In the genomic region with DNA sequence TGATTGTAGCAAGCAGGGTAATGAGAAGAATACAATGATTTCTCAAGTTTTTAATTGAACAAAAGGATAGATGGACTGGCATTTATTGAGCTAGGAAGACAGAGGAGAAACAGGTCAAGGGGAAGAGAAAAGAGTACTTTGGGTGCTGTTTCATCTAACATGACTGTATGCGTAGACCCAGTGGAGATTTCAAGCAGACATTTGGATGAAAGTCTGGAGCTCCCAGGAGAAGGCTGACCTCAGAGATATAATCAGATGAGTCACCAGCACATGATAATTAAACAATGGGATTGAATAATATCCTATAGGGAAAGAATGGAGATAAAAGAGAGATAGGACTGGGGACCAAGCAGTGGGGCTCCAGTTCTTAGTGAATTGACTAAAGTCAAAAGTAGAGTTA, we compare ENCODE assay signal across 19 cellular contexts.
DNase-seq lines count a peak whose midpoint lies in the region; ATAC-seq and TF ChIP-seq lines count a peak whose summit lies in the region.
"Had no signal": no experiment of that assay in that cellular context is flagged by ENCODE, and none has a peak within 500 bp of the region (broad histone marks: within the 10 kb centered on the region; RNA-seq: fewer than 3 reads in every experiment).

No MANE protein-coding gene starts in this region.

- no peaks in the 10 kb centered on the region for H3K36me3 ChIP-seq in brain microvascular endothelial cell (replicated peaks)
- H3K36me3 ChIP-seq in lower lobe of right lung: no peaks in the 10 kb centered on the region
- H3K36me3 ChIP-seq: HAP-1, thoracic aorta had no signal

- peak; percentile 75 for DNase-seq in COLO829 (ENCODE audit: low spot score)
- peak; percentile 51 for DNase-seq in HS-5 (ENCODE audit: low read depth)
- no peak for DNase-seq in brain microvascular endothelial cell
- peak; percentile 18 for DNase-seq in foreskin melanocyte
- DNase-seq in Right ventricle myocardium inferior (ENCODE audit: missing footprints): no peak
- no peak for DNase-seq in NCI-H128 (lab: John Stamatoyannopoulos, UW; ENCODE audit: unreplicated experiment)
- DNase-seq in caudate nucleus (lab: John Stamatoyannopoulos, UW): no peak
- no peak for DNase-seq in lower lobe of right lung
- DNase-seq: activated CD4-positive, alpha-beta T cell treated with anti-CD3 and anti-CD28 coated beads, Interleukin-2, amount 10 ng/mL, durations not matched to agents 24 days and 14 days; CD4-positive, alpha-beta memory T cell; DMS79 treated with DMSO at 0.1 percent for 48 hours; NCI-H1417 treated with DMSO at 0.1 percent for 48 hours; SIG-M5; stimulated activated CD4-positive, alpha-beta T cell treated with anti-CD3 and anti-CD28 coated beads, Interleukin-1b, Interleukin-23, amount 100 ng/mL, for 48 hours; stimulated activated naive B cell treated with anti-CD40 and anti-IgM and Interleukin-4, amounts not matched to agents 10 μg/mL and 1 μg/mL and 100 μg/mL, for 72 hours; T-helper 1 cell had no signal

- H3K27ac ChIP-seq in brain microvascular endothelial cell: peak overlapping the region; percentile 13
- no peak overlapping the region for H3K27ac ChIP-seq in caudate nucleus (ENCODE audit: low read depth, low read length)
- H3K27ac ChIP-seq in lower lobe of right lung: no peak overlapping the region
- H3K27ac ChIP-seq: thoracic aorta had no signal

- ATAC-seq in Right ventricle myocardium inferior (no peak), lower lobe of right lung (no peak)
- ATAC-seq: activated T-helper 17 cell treated with anti-CD3 and anti-CD28 coated beads, Interleukin-2, amount 50 U/mL, for 72 hours; stimulated activated naive B cell treated with anti-CD40 and anti-IgM and Interleukin-4, amounts not matched to agents 10 μg/mL and 1 μg/mL and 100 μg/mL, for 72 hours had no signal

- in situ Hi-C loops in brain microvascular endothelial cell (cut with HindIII; ENCODE audit: low pct_ligation_motif_present, low sequenced_read_pairs): no loop called here

- no peaks in the 10 kb centered on the region for H3K9me3 ChIP-seq in lower lobe of right lung
- H3K9me3 ChIP-seq: HAP-1, thoracic aorta had no signal

- no peak overlapping the region for H3K4me3 ChIP-seq in brain microvascular endothelial cell (ENCODE audit: low read depth, low read length)
- no peak overlapping the region for H3K4me3 ChIP-seq in lower lobe of right lung
- H3K4me3 ChIP-seq: HAP-1, thoracic aorta had no signal

- H3K4me1 ChIP-seq in lower lobe of right lung: no peaks in the 10 kb centered on the region
- H3K4me1 ChIP-seq: HAP-1 had no signal

- H3K27me3 ChIP-seq in brain microvascular endothelial cell (replicated peaks) (no peaks in the 10 kb centered on the region), lower lobe of right lung (ENCODE audit: low read depth) (no peaks in the 10 kb centered on the region)

- intact Hi-C loops in Right ventricle myocardium inferior (cut with DNase I) (no loop called here), lower lobe of right lung (cut with DNase I) (no loop called here)

- TF ChIP-seq CTCF in brain microvascular endothelial cell (IDR thresholded peaks at IDR 0.05; ENCODE audit: low read depth, low read length, missing control alignments) (no peak), lower lobe of right lung (IDR thresholded peaks at IDR 0.05) (no peak)

Comparison
In these comparisons a context has a peak if more than half of its experiments do, and no peak if none do; other contexts are left out.
1. DNase-seq: peak in COLO829 (single experiment), HS-5 (single experiment) and foreskin melanocyte (single experiment); none in brain microvascular endothelial cell (single experiment), Right ventricle myocardium inferior (single experiment), NCI-H128 (single experiment), caudate nucleus (0 of 61) and lower lobe of right lung (single experiment).